In genomic region chr7:158595068-158595467, GRCh38 we compare ENCODE assay signal across 13 cellular contexts. TPM values are rescaled to one million over a fixed set of nuclear protein-coding genes. Genes with fewer than 3 reads are reported as not detected.
DNase-seq lines count a peak whose midpoint lies in the region; ATAC-seq, FAIRE-seq and TF ChIP-seq lines count a peak whose summit lies in the region.
"Had no signal": no experiment of that assay in that cellular context is flagged by ENCODE, and none has a peak within 500 bp of the region (broad histone marks: within the 10 kb centered on the region; RNA-seq: fewer than 3 reads in every experiment).

No MANE protein-coding gene starts in this region.

- peak; percentile 100 for FAIRE-seq in K562 (lab: Jason Lieb, UNC)
- peak; percentile 100 for FAIRE-seq in urothelium cell line (lab: Jason Lieb, UNC)

- no peaks in the 10 kb centered on the region for H3K79me2 ChIP-seq in K562 (ENCODE audit: control insufficient read depth, insufficient read depth, low read length)

- H3K4me3 Mint-ChIP-seq in endothelial cell (ENCODE audit: unreplicated experiment), result no peak overlapping the region

- H3K36me3 ChIP-seq in K562 (ENCODE audit: control insufficient read depth, insufficient read depth, low read length), result peaks cover 4% of the 10 kb centered on the region; the same call in 1 of the 3 replicates
- H3K36me3 ChIP-seq: heart left ventricle, neutrophil had no signal

- POLR2A ChIA-PET in K562 (lab: Yijun Ruan, JAX), result no interaction called here

- H2AFZ ChIP-seq in K562 (ENCODE audit: low read depth, low read length), result no peak overlapping the region
- H2AFZ ChIP-seq: PC-9 had no signal

- no peak overlapping the region for H3K9ac ChIP-seq in K562 (ENCODE audit: insufficient read depth in 1 of 2, low read depth in 2 of 2, low read length in 2 of 2)

- H3K36me3 Mint-ChIP-seq in endothelial cell (ENCODE audit: low read depth, unreplicated experiment), result peaks cover 3% of the 10 kb centered on the region

- no peaks in the 10 kb centered on the region for H3K9me1 ChIP-seq in K562 (ENCODE audit: control insufficient read depth, insufficient read depth, low read length)

- TF ChIP-seq RAD21 in K562 (CRISPR knock-in tag; conservative IDR thresholded peaks at IDR 0.05 in 1 of 2, IDR thresholded peaks at IDR 0.05 in 1 of 2), result no peak

- peaks cover 14 to 25% of the 10 kb centered on the region in 2 experiments; a peak in 4 of 5 replicates for H3K27me3 ChIP-seq in K562 (ENCODE audit: control insufficient read depth in 2 of 2, insufficient read depth in 2 of 2, low read length in 2 of 2)
- H3K27me3 ChIP-seq: heart left ventricle had no signal

- no peak overlapping the region for H3K4me2 ChIP-seq in K562 (ENCODE audit: insufficient read depth, low read length)
- H3K4me2 ChIP-seq: PC-9 had no signal

- in situ Hi-C loops in K562 (cut with MboI), result no loop called here

- no peak for TF ChIP-seq EP300 in K562 (IDR thresholded peaks at IDR 0.05; ENCODE audit: low read length)

- H3K4me1 Mint-ChIP-seq in endothelial cell (ENCODE audit: unreplicated experiment), result no peaks in the 10 kb centered on the region

- TF ChIP-seq CTCF in K562 (IDR thresholded peaks at IDR 0.05 in 2 of 3, conservative IDR thresholded peaks at IDR 0.05 in 1 of 3; ENCODE audit: insufficient read depth in 2 of 3, low read depth in 1 of 3, low read length in 3 of 3) (no peak), endothelial cell (IDR thresholded peaks at IDR 0.05; ENCODE audit: unreplicated experiment) (no peak)

- ATAC-seq in Right ventricle myocardium inferior (peak; percentile 72), K562 (no peak)

- H4K20me1 ChIP-seq in K562 (replicated peaks; ENCODE audit: control insufficient read depth, insufficient read depth, low read length), result no peaks in the 10 kb centered on the region

- H3K4me3 ChIP-seq in K562 (no peak overlapping the region), iPS-18c (ENCODE audit: insufficient read depth, low read depth, low read length) (peak overlapping the region; percentile 0; the same call in 1 of the 2 replicates)
- H3K4me3 ChIP-seq: heart left ventricle, PC-9 had no signal

- 19% methylated on average over 3 of the region's 3 CpGs for WGBS in K562 (ENCODE audit: insufficient coverage, low coverage, missing lambda C conversion rate)

- H3K27ac ChIP-seq in K562 (ENCODE audit: extremely low read depth, low read depth, low read length), result no peak overlapping the region
- H3K27ac ChIP-seq: heart left ventricle, neutrophil, PC-9 had no signal

- H3K9me3 ChIP-seq in K562 (replicated peaks; ENCODE audit: control insufficient read depth, insufficient read depth, low read depth, low read length) (peaks cover 8% of the 10 kb centered on the region), iPS-18c (ENCODE audit: control insufficient read depth, insufficient read depth, low read length) (peaks cover 8% of the 10 kb centered on the region)

- H3K27ac Mint-ChIP-seq in endothelial cell (ENCODE audit: unreplicated experiment), result no peak overlapping the region

- H3K27me3 Mint-ChIP-seq in endothelial cell (ENCODE audit: unreplicated experiment), result peaks cover 6% of the 10 kb centered on the region

- no peak for DNase-seq in Right ventricle myocardium inferior (ENCODE audit: missing footprints)
- no peak for DNase-seq in cardiac septum (ENCODE audit: low spot score)
- no peak for DNase-seq in K562 (ENCODE audit: extremely low read depth in 1 of 4, low spot score in 3 of 4)
- no peak for DNase-seq in urothelium cell line (ENCODE audit: low spot score)
- no peak for DNase-seq in GM03348 (ENCODE audit: low spot score)
- no peak for DNase-seq in activated CD4-positive, alpha-beta T cell treated with anti-CD3 and anti-CD28 coated beads, Interleukin-2, amount 50 U/mL, for 4 hours
- no peak for DNase-seq in endothelial cell (ENCODE audit: low spot score)
- DNase-seq: activated CD4-positive, CD25-positive, alpha-beta regulatory T cell; heart left ventricle; NCI-H1048 had no signal

- no peaks in the 10 kb centered on the region for H3K4me1 ChIP-seq in K562 (replicated peaks in 1 of 2; ENCODE audit: control insufficient read depth in 2 of 2, insufficient read depth in 2 of 2, low read length in 2 of 2)
- H3K4me1 ChIP-seq: heart left ventricle had no signal

- BruUV-seq in K562 (replicated peaks; lab: Mats Ljungman, UMichigan), result no TSS peak

- TF ChIP-seq POLR2A in K562 (conservative IDR thresholded peaks at IDR 0.05), result no peak

- peaks cover 4% of the 10 kb centered on the region for H3K9me3 Mint-ChIP-seq in endothelial cell (ENCODE audit: unreplicated experiment)

- CTCF ChIA-PET in K562 (lab: Yijun Ruan, JAX; ENCODE audit: low intra/inter-chr PET ratio), result no interaction called here

- intact Hi-C loops in Right ventricle myocardium inferior (cut with DNase I), result no loop called here
- intact Hi-C loops in cardiac septum (cut with DNase I), result no loop called here
- intact Hi-C loops in K562 (cut with micrococcal nuclease), result no loop called here

TF ChIP-seq in K562, 482 proteins besides CTCF, POLR2A, EP300 and RAD21 (continues in another document):
- peak; percentile 28 for TF ChIP-seq CREBBP (IDR thresholded peaks at IDR 0.05; ENCODE audit: low read depth, low read length)
- TF ChIP-seq FOS (IDR thresholded peaks at IDR 0.05; ENCODE audit: extremely low read depth, insufficient read length), result no peak
- TF ChIP-seq FIP1L1 (IDR thresholded peaks at IDR 0.05; ENCODE audit: low read depth, low read length, poor library complexity, severe bottlenecking), result no peak
- TF ChIP-seq THAP12 (CRISPR knock-in tag; IDR thresholded peaks at IDR 0.05), result no peak
- peak in 1 of 2 experiments; percentile 7 for TF ChIP-seq E2F6 (IDR thresholded peaks at IDR 0.05; ENCODE audit: borderline replicate concordance in 1 of 2, extremely low read depth in 1 of 2, insufficient read depth in 1 of 2, insufficient read length in 1 of 2, low read depth in 1 of 2, low read length in 1 of 2, poor library complexity in 1 of 2, severe bottlenecking in 1 of 2)
- TF ChIP-seq NFIC (IDR thresholded peaks at IDR 0.05), result no peak
- no peak for TF ChIP-seq HNRNPK (IDR thresholded peaks at IDR 0.05; ENCODE audit: low read depth, low read length, poor library complexity, severe bottlenecking)
- no peak for TF ChIP-seq HDAC1 (IDR thresholded peaks at IDR 0.05)
- no peak for TF ChIP-seq ZSCAN32 (CRISPR knock-in tag; IDR thresholded peaks at IDR 0.05)
- no peak for TF ChIP-seq ZBTB17 (CRISPR knock-in tag; IDR thresholded peaks at IDR 0.05)

RNA-seq across cellular contexts. Expression of gene PTPRN2, which starts 7.4 kb away (rescaled TPM):
- total RNA-seq in Right ventricle myocardium inferior (1.6 TPM), cardiac septum (0.92 TPM), K562 (2014; rRNA removed) (not detected in 2 replicates), K562 (2014; rRNA removed; fragmentation: Illumina TruSeq; extraction: Trizol) (not detected in 2 replicates), K562 (2015; rRNA removed; fragmentation: Illumina TruSeq; extraction: Trizol) (not detected in 2 replicates), K562 (2021) (0.09 TPM in 1 of 2 replicates, not detected in the other), endothelial cell (ENCODE audit: unreplicated experiment) (0.18 TPM)
- not detected in 2 replicates for total RNA-seq in K562 (2011; cell fraction: chromatin; rRNA removed; ENCODE audit: low replicate concordance)
- total RNA-seq in K562 (2011; cell fraction: nucleolus; rRNA removed), result not detected in 2 replicates
- not detected in 2 replicates for total RNA-seq in K562 (2011; cell fraction: nucleoplasm; rRNA removed)
- polyA plus RNA-seq in K562 (2011; rRNA removed) (not detected in 2 replicates), K562 (2014; fragmentation: Illumina TruSeq; extraction: Trizol) (not detected in 2 replicates), K562 (2014; fragmentation: Nextera tagmentation; extraction: Ambion mirVana) (not detected), K562 (2014; rRNA removed) (not detected in 2 replicates)
- not detected in 2 replicates for polyA plus RNA-seq in K562 (2011; cell fraction: cytosol; rRNA removed)
- polyA plus RNA-seq in K562 (2011; cell fraction: nucleus; rRNA removed), result not detected in 2 replicates
- 0.04 TPM in 1 of 2 replicates, not detected in the other for polyA plus RNA-seq in K562 (2012)
- polyA minus RNA-seq in K562 (2011; rRNA and poly(A)+ RNA removed), result not detected in 2 replicates
- polyA minus RNA-seq in K562 (2011; cell fraction: cytosol; rRNA and poly(A)+ RNA removed), result 0.73 TPM in 1 of 2 replicates, not detected in the other
- polyA minus RNA-seq in K562 (2011; cell fraction: nucleus; rRNA and poly(A)+ RNA removed), result not detected in 2 replicates
- total RNA-seq: PC-9 had no signal
